ENCODE assay signal across 8 cellular contexts in the genomic region with DNA sequence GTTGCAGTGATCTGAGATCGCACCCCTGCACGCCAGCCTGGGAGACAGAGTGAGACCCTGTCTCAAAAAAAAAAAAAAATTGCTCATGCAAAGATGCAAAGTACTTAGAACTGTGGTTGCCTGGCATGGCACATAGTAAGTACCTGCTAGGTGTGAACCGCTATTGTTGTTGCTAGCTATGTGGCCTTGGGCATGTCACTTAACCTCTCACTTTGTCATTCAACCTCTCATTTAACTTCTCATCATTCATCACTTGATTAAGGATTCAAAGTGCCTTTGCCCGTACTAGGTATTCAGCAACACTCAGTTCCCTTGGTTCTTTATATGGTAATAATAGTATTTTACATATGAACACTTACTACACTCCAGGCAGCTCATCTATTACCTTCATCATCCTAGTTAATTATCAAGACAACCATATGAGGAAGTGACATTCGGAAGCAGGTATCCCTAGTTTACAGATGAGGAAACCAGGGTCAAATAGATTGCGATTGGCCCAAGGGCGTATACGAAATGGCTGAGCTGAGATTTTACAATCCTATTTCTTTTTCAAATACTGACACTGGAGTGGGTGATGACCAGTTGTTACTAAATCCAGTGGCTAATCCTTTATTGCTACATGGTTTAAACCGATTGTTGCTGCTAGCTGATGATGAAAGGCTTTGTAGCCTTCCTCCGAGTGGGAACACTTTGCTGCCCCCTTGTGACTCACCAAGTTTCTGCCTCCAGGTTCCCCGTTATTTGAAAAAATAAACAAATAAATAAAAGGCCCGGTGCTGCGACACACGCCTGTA. TPM values are rescaled to one million over a fixed set of nuclear protein-coding genes. Genes with fewer than 3 reads are reported as not detected.
DNase-seq lines count a peak whose midpoint lies in the region; ATAC-seq, FAIRE-seq and TF ChIP-seq lines count a peak whose summit lies in the region.

No MANE protein-coding gene starts in this region.

- no peak overlapping the region for H4K91ac ChIP-seq in H9 (ENCODE audit: insufficient read length, low read depth, low read length)

- H3F3A ChIP-seq in neural cell (ENCODE audit: insufficient read depth, low read length, poor library complexity, severe bottlenecking): no peaks in the 10 kb centered on the region

- TF ChIP-seq POLR2A in thyroid gland (IDR thresholded peaks at IDR 0.05): no peak

- no peaks in the 10 kb centered on the region for H3K36me3 ChIP-seq in neural cell (ENCODE audit: insufficient read depth, low read length)
- no peaks in the 10 kb centered on the region for H3K36me3 ChIP-seq in thyroid gland

- peaks cover 9% of the 10 kb centered on the region for H3K27me3 Mint-ChIP-seq in H9 (ENCODE audit: low read depth)
- H3K27me3 Mint-ChIP-seq in activated CD8-positive, alpha-beta memory T cell treated with anti-CD3 and anti-CD28 coated beads, Interleukin-2, amount 10 ng/mL, durations not matched to agents 7 days and 5 days: no peaks in the 10 kb centered on the region

- H3K9me3 Mint-ChIP-seq in H9: peaks cover 56 to 59% of the 10 kb centered on the region in 2 experiments
- H3K9me3 Mint-ChIP-seq in activated CD8-positive, alpha-beta memory T cell treated with anti-CD3 and anti-CD28 coated beads, Interleukin-2, amount 10 ng/mL, durations not matched to agents 7 days and 5 days (ENCODE audit: low read depth): no peaks in the 10 kb centered on the region

- H3K56ac ChIP-seq in H9 (ENCODE audit: insufficient read length, low read depth, low read length): no peak overlapping the region

- TF ChIP-seq EP300 in neural cell (conservative IDR thresholded peaks at IDR 0.05; ENCODE audit: poor library complexity, severe bottlenecking): no peak

- no peak overlapping the region for H3K14ac ChIP-seq in H9 (ENCODE audit: insufficient read depth, low read length)

- H3K4me3 ChIP-seq in neural cell (ENCODE audit: low read length): no peak overlapping the region
- no peak overlapping the region for H3K4me3 ChIP-seq in thyroid gland (replicated peaks in 1 of 3)

- peak; percentile 51 for TF ChIP-seq CTCF in D721Med (IDR thresholded peaks at IDR 0.05; ENCODE audit: insufficient read depth, missing control alignments)
- peak; percentile 69 for TF ChIP-seq CTCF in H9 (conservative IDR thresholded peaks at IDR 0.05)
- peak; percentile 57 for TF ChIP-seq CTCF in neural cell (IDR thresholded peaks at IDR 0.05; ENCODE audit: poor library complexity, severe bottlenecking)
- peak in 4 of 6 experiments; percentile 41 to 54 (median 50) for TF ChIP-seq CTCF in thyroid gland (IDR thresholded peaks at IDR 0.05)

- peaks cover 1 to 3% (median 3%) of the 10 kb centered on the region in 3 experiments; a peak in 4 of 7 replicates for H3K36me3 Mint-ChIP-seq in H9 (ENCODE audit: insufficient read depth in 1 of 3, low read depth in 3 of 3)
- H3K36me3 Mint-ChIP-seq in activated CD8-positive, alpha-beta memory T cell treated with anti-CD3 and anti-CD28 coated beads, Interleukin-2, amount 10 ng/mL, durations not matched to agents 7 days and 5 days: no peaks in the 10 kb centered on the region

- H4K20me1 ChIP-seq in H9 (ENCODE audit: control insufficient read depth, insufficient read depth, insufficient read length) (no peaks in the 10 kb centered on the region), neural cell (ENCODE audit: insufficient read depth) (no peaks in the 10 kb centered on the region)

- H3K9me3 ChIP-seq in H9 (ENCODE audit: control insufficient read depth, low read depth, low read length) (peaks cover 29% of the 10 kb centered on the region), neural cell (ENCODE audit: low read length) (no peaks in the 10 kb centered on the region), thyroid gland (no peaks in the 10 kb centered on the region)

- no peak overlapping the region for H3K4ac ChIP-seq in H9 (ENCODE audit: low read depth, low read length)

- H3K9ac ChIP-seq in H9 (ENCODE audit: extremely low read depth, insufficient read length, low read length) (no peak overlapping the region), neural cell (ENCODE audit: low read length) (no peak overlapping the region)

- H3K23me2 ChIP-seq in H9 (ENCODE audit: insufficient read length, low read depth, low read length, poor library complexity, severe bottlenecking): peaks cover 3% of the 10 kb centered on the region

- peak; percentile 60 for ATAC-seq in activated CD8-positive, alpha-beta memory T cell treated with anti-CD3 and anti-CD28 coated beads, Interleukin-2, amount 10 ng/mL, durations not matched to agents 7 days and 5 days
- ATAC-seq in esophagus mucosa (peak; percentile 51), HG03280 (IDR thresholded peaks at IDR 0.05; ENCODE audit: unreplicated experiment) (no peak)

- intact Hi-C loops in thyroid gland (cut with DNase I): loop anchor here (10.0 kb wide), 1 partner anchor 215 kb away; no protein-coding TSS in a partner anchor

- no peak overlapping the region for H3K23ac ChIP-seq in H9 (ENCODE audit: insufficient read length, low read depth, low read length)

- no peak overlapping the region for H2BK120ac ChIP-seq in H9 (ENCODE audit: low read depth, low read length, poor library complexity, severe bottlenecking)

- H3K18ac ChIP-seq in H9 (ENCODE audit: insufficient read length, low read depth, low read length): no peak overlapping the region

- H3K4me1 ChIP-seq in H9 (ENCODE audit: insufficient read depth, low read length) (no peaks in the 10 kb centered on the region; the same call in 1 of the 2 replicates), thyroid gland (no peaks in the 10 kb centered on the region)

- H2BK20ac ChIP-seq in H9 (ENCODE audit: low read depth, low read length, poor library complexity, severe bottlenecking): no peak overlapping the region

- no peak overlapping the region for H2BK12ac ChIP-seq in H9 (ENCODE audit: insufficient read length, low read depth, low read length)

- WGBS in H9 (ENCODE audit: extremely low coverage, insufficient read length, low lambda C conversion rate): no CpG with 5 or more reads among the region's 14 CpGs
- 47% methylated on average over 14 of the region's 14 CpGs for WGBS in thyroid gland, 2 donors

- no peak overlapping the region for H2BK5ac ChIP-seq in H9 (ENCODE audit: insufficient read length, low read length)

- H3K27ac ChIP-seq in H9 (ENCODE audit: insufficient read length, low read depth, low read length) (no peak overlapping the region), neural cell (ENCODE audit: low read length) (no peak overlapping the region), thyroid gland (no peak overlapping the region)

- H3K27me3 ChIP-seq in H9 (ENCODE audit: insufficient read depth, low read length): no peaks in the 10 kb centered on the region
- H3K27me3 ChIP-seq in neural cell (ENCODE audit: insufficient read depth, low read depth, low read length): no peaks in the 10 kb centered on the region
- no peaks in the 10 kb centered on the region for H3K27me3 ChIP-seq in thyroid gland

- no peak overlapping the region for H4K5ac ChIP-seq in H9 (ENCODE audit: insufficient read length, low read depth, low read length)

- no peak overlapping the region for H2AFZ ChIP-seq in H9 (ENCODE audit: low read length)
- H2AFZ ChIP-seq in neural cell (ENCODE audit: low read depth, low read length): no peak overlapping the region

- H3K27ac Mint-ChIP-seq in H9: no peak overlapping the region
- H3K27ac Mint-ChIP-seq in activated CD8-positive, alpha-beta memory T cell treated with anti-CD3 and anti-CD28 coated beads, Interleukin-2, amount 10 ng/mL, durations not matched to agents 7 days and 5 days: peak overlapping the region; percentile 49

- no peak overlapping the region for H2AK5ac ChIP-seq in H9 (ENCODE audit: insufficient read length, low read length)

- H3K4me2 ChIP-seq in H9 (ENCODE audit: insufficient read depth, insufficient read length, low read length): no peak overlapping the region
- no peak overlapping the region for H3K4me2 ChIP-seq in neural cell (ENCODE audit: low read length)

- CTCF ChIA-PET in activated CD8-positive, alpha-beta memory T cell treated with anti-CD3 and anti-CD28 coated beads, Interleukin-2, amount 10 ng/mL, durations not matched to agents 7 days and 5 days (lab: Charles Lee): interaction anchor here (0.6 to 4.6 kb wide), 28 partner anchors 10 to 251 kb away, joined by 3 to 47 read pairs (median 6); a partner anchor contains a TSS

- H2BK15ac ChIP-seq in H9 (ENCODE audit: low read depth, low read length): no peak overlapping the region

- no peaks in the 10 kb centered on the region for H3K79me2 ChIP-seq in H9 (ENCODE audit: insufficient read depth, low read length)
- H3K79me2 ChIP-seq in neural cell (replicated peaks; ENCODE audit: insufficient read depth, low read length): no peaks in the 10 kb centered on the region

- no peak overlapping the region for H3T11ph ChIP-seq in H9 (ENCODE audit: low read length)

- no peak overlapping the region for H4K8ac ChIP-seq in H9 (replicated peaks; ENCODE audit: insufficient read length, low read depth, low read length)

- no peaks in the 10 kb centered on the region for H3K79me1 ChIP-seq in H9 (ENCODE audit: insufficient read depth, low read depth, low read length, poor library complexity, severe bottlenecking)

- peaks cover 5 to 6% of the 10 kb centered on the region in 2 experiments; a peak in 2 of 4 replicates for H3K4me1 Mint-ChIP-seq in H9
- peaks cover 20% of the 10 kb centered on the region for H3K4me1 Mint-ChIP-seq in activated CD8-positive, alpha-beta memory T cell treated with anti-CD3 and anti-CD28 coated beads, Interleukin-2, amount 10 ng/mL, durations not matched to agents 7 days and 5 days

- DNase-seq in D721Med (ENCODE audit: insufficient read length, low spot score) (no peak), H9 (peak; percentile 60), NCI-H748 treated with DMSO at 0.1 percent for 48 hours (lab: John Stamatoyannopoulos, UW) (peak; percentile 59), thyroid gland (peak; percentile 40 to 45)
- DNase-seq in activated CD8-positive, alpha-beta memory T cell treated with anti-CD3 and anti-CD28 coated beads, Interleukin-2, amount 10 ng/mL, durations not matched to agents 7 days and 5 days: peak; percentile 78

- H3K4me3 Mint-ChIP-seq in H9: no peak overlapping the region
- no peak overlapping the region for H3K4me3 Mint-ChIP-seq in activated CD8-positive, alpha-beta memory T cell treated with anti-CD3 and anti-CD28 coated beads, Interleukin-2, amount 10 ng/mL, durations not matched to agents 7 days and 5 days

- peak; percentile 59 for TF ChIP-seq RAD21 in neural cell (conservative IDR thresholded peaks at IDR 0.05)

- no peaks in the 10 kb centered on the region for H3K9me2 ChIP-seq in neural cell (ENCODE audit: insufficient read depth, low read length)

- FAIRE-seq in D721Med (lab: Jason Lieb, UNC): no peak

RNA-seq across cellular contexts. Expression of a gene that starts 28.8 kb away (rescaled TPM):
- total RNA-seq in H9 (2021) (0.92 and 0.98 TPM in 2 replicates), esophagus mucosa (not detected), thyroid gland (not detected)
- 1 to 10 TPM; 2.1 to 4.7 TPM for total RNA-seq in activated CD8-positive, alpha-beta memory T cell treated with anti-CD3 and anti-CD28 coated beads, Interleukin-2, amount 10 ng/mL, durations not matched to agents 7 days and 5 days
- 1.0 TPM in 1 of 2 replicates, not detected in the other for polyA plus RNA-seq in neural cell
- 0.35 TPM in 1 of 2 replicates, not detected in the other for polyA minus RNA-seq in neural cell

RNA-seq across cellular contexts. Expression of a gene that starts 36.6 kb away (rescaled TPM):
- total RNA-seq in H9 (2021) (22.9 and 23.1 TPM in 2 replicates), esophagus mucosa (5.1 TPM), thyroid gland (10 to 100 TPM in 3 of 4 donors, 1 to 10 TPM in 1; 6.1 to 15.0 (median 14.6) TPM)
- total RNA-seq in activated CD8-positive, alpha-beta memory T cell treated with anti-CD3 and anti-CD28 coated beads, Interleukin-2, amount 10 ng/mL, durations not matched to agents 7 days and 5 days: 100 to 1,000 TPM; 236 to 263 TPM
- polyA plus RNA-seq in neural cell: 153 and 155 TPM in 2 replicates
- 141 and 156 TPM in 2 replicates for polyA minus RNA-seq in neural cell
